In the genomic region with DNA sequence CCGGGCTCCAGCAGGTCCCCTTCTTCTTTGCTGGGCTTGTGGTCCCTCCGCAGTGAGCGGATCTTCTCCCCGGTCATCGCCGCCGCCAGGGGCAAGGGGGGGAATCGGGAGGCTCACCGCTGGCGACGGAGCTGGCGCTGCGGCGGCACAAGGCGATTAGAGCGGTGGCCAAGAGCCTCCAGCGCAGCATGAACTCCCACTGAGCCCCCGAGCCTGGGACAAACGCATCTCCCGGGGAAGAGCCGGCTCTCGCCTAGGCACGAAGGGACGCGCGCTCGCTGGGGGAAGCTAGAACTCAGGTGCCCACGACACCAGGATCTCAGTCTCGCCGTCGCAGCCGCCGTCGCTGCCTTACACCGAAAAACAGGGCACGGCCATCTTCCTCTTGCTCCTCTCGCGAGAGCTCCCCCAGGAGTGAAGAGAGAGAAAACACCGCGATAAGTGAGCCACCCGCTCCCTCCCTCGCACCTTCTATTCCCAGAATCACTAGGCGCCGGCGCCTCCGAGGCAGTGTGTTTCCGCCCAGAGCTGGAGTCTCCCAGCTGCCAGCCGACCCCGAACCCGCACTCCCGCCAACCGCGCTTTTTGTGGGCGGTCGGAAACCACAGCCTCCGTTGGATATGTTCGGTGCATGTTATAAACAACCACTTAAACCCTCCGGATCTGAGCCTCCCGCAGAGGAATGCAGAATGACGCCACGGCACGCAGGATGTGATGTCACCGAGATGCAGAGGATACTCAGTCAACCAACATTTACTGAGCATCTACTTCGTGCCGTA, we compare ENCODE assay signal across 8 cellular contexts. TPM values are rescaled to one million over a fixed set of nuclear protein-coding genes. Genes with fewer than 3 reads are reported as not detected.
DNase-seq lines count a peak whose midpoint lies in the region; ATAC-seq and TF ChIP-seq lines count a peak whose summit lies in the region.

A gene with protein sequence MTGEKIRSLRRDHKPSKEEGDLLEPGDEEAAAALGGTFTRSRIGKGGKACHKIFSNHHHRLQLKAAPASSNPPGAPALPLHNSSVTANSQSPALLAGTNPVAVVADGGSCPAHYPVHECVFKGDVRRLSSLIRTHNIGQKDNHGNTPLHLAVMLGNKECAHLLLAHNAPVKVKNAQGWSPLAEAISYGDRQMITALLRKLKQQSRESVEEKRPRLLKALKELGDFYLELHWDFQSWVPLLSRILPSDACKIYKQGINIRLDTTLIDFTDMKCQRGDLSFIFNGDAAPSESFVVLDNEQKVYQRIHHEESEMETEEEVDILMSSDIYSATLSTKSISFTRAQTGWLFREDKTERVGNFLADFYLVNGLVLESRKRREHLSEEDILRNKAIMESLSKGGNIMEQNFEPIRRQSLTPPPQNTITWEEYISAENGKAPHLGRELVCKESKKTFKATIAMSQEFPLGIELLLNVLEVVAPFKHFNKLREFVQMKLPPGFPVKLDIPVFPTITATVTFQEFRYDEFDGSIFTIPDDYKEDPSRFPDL (minus strand): TSS at position 391 of the 779 bp plus-strand sequence. CDS start 314 bp downstream, at position 77.

- intact Hi-C loops in lower leg skin (cut with DNase I; ENCODE audit: low total_unique reads), result no loop called here

- TF ChIP-seq POLR2A in lower leg skin (IDR thresholded peaks at IDR 0.05), result peak in 1 of 2 donors; percentile 27

- H3K27ac ChIP-seq in CD4-positive, CD25-positive, alpha-beta regulatory T cell (ENCODE audit: insufficient read depth, low read length, poor library complexity, severe bottlenecking), result peak within 1 kb of the TSS; percentile 93

- peaks cover 0 to 3% (median 0%) of the 10 kb centered on the region in 7 donors for H3K9me3 Mint-ChIP-seq in CD4-positive, CD25-positive, alpha-beta regulatory T cell
- H3K9me3 Mint-ChIP-seq in activated CD4-positive, alpha-beta memory T cell treated with anti-CD3 and anti-CD28 coated beads, Interleukin-2, amount 10 ng/mL, durations not matched to agents 7 days and 5 days, result no peaks in the 10 kb centered on the region

- no peak for TF ChIP-seq CTCF in lower leg skin (IDR thresholded peaks at IDR 0.05)

- peaks cover 41% of the 10 kb centered on the region for H3K4me1 ChIP-seq in CD4-positive, CD25-positive, alpha-beta regulatory T cell (ENCODE audit: control insufficient read depth, insufficient read depth, low read length, poor library complexity, severe bottlenecking)

- H3K4me1 Mint-ChIP-seq in CD4-positive, CD25-positive, alpha-beta regulatory T cell, result peaks cover 32 to 56% (median 42%) of the 10 kb centered on the region in 4 donors
- peaks cover 42% of the 10 kb centered on the region for H3K4me1 Mint-ChIP-seq in activated CD4-positive, alpha-beta memory T cell treated with anti-CD3 and anti-CD28 coated beads, Interleukin-2, amount 10 ng/mL, durations not matched to agents 7 days and 5 days

- ATAC-seq in CD4-positive, CD25-positive, alpha-beta regulatory T cell (ENCODE audit: low read depth in 2 of 2), result peak; percentile 91 to 93
- ATAC-seq in GM19438 (IDR thresholded peaks at IDR 0.05; ENCODE audit: low read depth, unreplicated experiment), result peak; percentile 92
- peak; percentile 70 for ATAC-seq in HG03575 (IDR thresholded peaks at IDR 0.05; ENCODE audit: extremely low read depth, insufficient number of reproducible peaks, low FRiP score, unreplicated experiment)

- POLR2A ChIA-PET in activated CD4-positive, alpha-beta memory T cell treated with anti-CD3 and anti-CD28 coated beads, Interleukin-2, amount 10 ng/mL, durations not matched to agents 7 days and 5 days (lab: Charles Lee), result interaction anchor here (0.6 to 5.0 kb wide), 34 partner anchors 9 to 727 kb away, joined by 3 to 182 read pairs (median 5); a partner anchor contains a TSS

- H3K4me3 Mint-ChIP-seq in CD4-positive, CD25-positive, alpha-beta regulatory T cell, result peak within 1 kb of the TSS; percentile 95 to 99 (median 98)
- H3K4me3 Mint-ChIP-seq in activated CD4-positive, alpha-beta memory T cell treated with anti-CD3 and anti-CD28 coated beads, Interleukin-2, amount 10 ng/mL, durations not matched to agents 7 days and 5 days, result peak within 1 kb of the TSS; percentile 83

- WGBS in lower leg skin, 2 donors, result 0% methylated on average over 61 to 63 of the region's 65 CpGs

- no peaks in the 10 kb centered on the region for H3K9me3 ChIP-seq in CD4-positive, CD25-positive, alpha-beta regulatory T cell (ENCODE audit: control insufficient read depth in 2 of 2, low read length in 2 of 2)

- CTCF ChIA-PET in activated CD4-positive, alpha-beta memory T cell treated with anti-CD3 and anti-CD28 coated beads, Interleukin-2, amount 10 ng/mL, durations not matched to agents 7 days and 5 days (lab: Charles Lee), result interaction anchor here (0.6 to 3.1 kb wide), 3 partner anchors 11 to 153 kb away, joined by 3 to 25 read pairs (median 3); a partner anchor contains a TSS

- no peaks in the 10 kb centered on the region for H3K27me3 Mint-ChIP-seq in CD4-positive, CD25-positive, alpha-beta regulatory T cell
- H3K27me3 Mint-ChIP-seq in activated CD4-positive, alpha-beta memory T cell treated with anti-CD3 and anti-CD28 coated beads, Interleukin-2, amount 10 ng/mL, durations not matched to agents 7 days and 5 days, result no peaks in the 10 kb centered on the region

- H3K36me3 Mint-ChIP-seq in CD4-positive, CD25-positive, alpha-beta regulatory T cell, result peaks cover 3% of the 10 kb centered on the region
- peaks cover 36% of the 10 kb centered on the region for H3K36me3 Mint-ChIP-seq in activated CD4-positive, alpha-beta memory T cell treated with anti-CD3 and anti-CD28 coated beads, Interleukin-2, amount 10 ng/mL, durations not matched to agents 7 days and 5 days (ENCODE audit: low read depth)

- peaks cover 5% of the 10 kb centered on the region for H3K36me3 ChIP-seq in CD4-positive, CD25-positive, alpha-beta regulatory T cell (ENCODE audit: control insufficient read depth, insufficient read depth, low read length)

- H3K4me3 ChIP-seq in CD4-positive, CD25-positive, alpha-beta regulatory T cell (ENCODE audit: low read depth, low read length), result peak within 1 kb of the TSS; percentile 93
- peak within 1 kb of the TSS; percentile 99 for H3K4me3 ChIP-seq in lower leg skin (ENCODE audit: low read depth, poor library complexity, severe bottlenecking)

- peak; percentile 86 to 97 (median 96) for DNase-seq in CD4-positive, CD25-positive, alpha-beta regulatory T cell
- DNase-seq in NCI-H82 treated with DMSO at 0.1 percent for 48 hours (lab: John Stamatoyannopoulos, UW; ENCODE audit: unreplicated experiment) (peak; percentile 95), ecto neural progenitor cell (ENCODE audit: low spot score) (peak; percentile 94), lower leg skin (ENCODE audit: low spot score in 2 of 2) (peak; percentile 94 to 98)
- DNase-seq in activated CD4-positive, alpha-beta memory T cell treated with anti-CD3 and anti-CD28 coated beads, Interleukin-2, amount 10 ng/mL, durations not matched to agents 7 days and 5 days, result peak; percentile 94
- DNase-seq in stimulated activated CD4-positive, alpha-beta T cell treated with anti-CD3 and anti-CD28 coated beads, Interleukin-4, amount 100 ng/mL, for 48 hours (ENCODE audit: low read depth in 2 of 2), result peak; percentile 78 to 88

- H3K27me3 ChIP-seq in CD4-positive, CD25-positive, alpha-beta regulatory T cell (ENCODE audit: control insufficient read depth, insufficient read depth, low read length), result no peaks in the 10 kb centered on the region

- H3K27ac Mint-ChIP-seq in CD4-positive, CD25-positive, alpha-beta regulatory T cell, result peak within 1 kb of the TSS; percentile 99 to 100 (median 99)
- peak within 1 kb of the TSS; percentile 91 for H3K27ac Mint-ChIP-seq in activated CD4-positive, alpha-beta memory T cell treated with anti-CD3 and anti-CD28 coated beads, Interleukin-2, amount 10 ng/mL, durations not matched to agents 7 days and 5 days

RNA-seq across cellular contexts. Expression of the gene that starts here (rescaled TPM):
- 30.7 TPM for total RNA-seq in CD4-positive, CD25-positive, alpha-beta regulatory T cell
- 10 to 100 TPM; 12.7 to 16.8 (median 15.5) TPM for polyA plus RNA-seq in CD4-positive, CD25-positive, alpha-beta regulatory T cell
- total RNA-seq in activated CD4-positive, alpha-beta memory T cell treated with anti-CD3 and anti-CD28 coated beads, Interleukin-2, amount 10 ng/mL, durations not matched to agents 7 days and 5 days, result 10 to 100 TPM; 24.1 to 24.9 TPM
- 10 to 100 TPM; 30.6 to 35.0 (median 31.5) TPM for total RNA-seq in lower leg skin

Comparison
In these comparisons a context has a peak if more than half of its experiments do, and no peak if none do; other contexts are left out.
1. Peak in every context shown above with its lines: DNase-seq, ATAC-seq, H3K4me3 ChIP-seq and H3K27ac ChIP-seq.